In genomic region chr15:90954712-90955671, GRCh38 we compare ENCODE assay signal across 8 cellular contexts. TPM values are rescaled to one million over a fixed set of nuclear protein-coding genes. Genes with fewer than 3 reads are reported as not detected.
DNase-seq lines count a peak whose midpoint lies in the region; ATAC-seq, FAIRE-seq and TF ChIP-seq lines count a peak whose summit lies in the region.

A gene with protein sequence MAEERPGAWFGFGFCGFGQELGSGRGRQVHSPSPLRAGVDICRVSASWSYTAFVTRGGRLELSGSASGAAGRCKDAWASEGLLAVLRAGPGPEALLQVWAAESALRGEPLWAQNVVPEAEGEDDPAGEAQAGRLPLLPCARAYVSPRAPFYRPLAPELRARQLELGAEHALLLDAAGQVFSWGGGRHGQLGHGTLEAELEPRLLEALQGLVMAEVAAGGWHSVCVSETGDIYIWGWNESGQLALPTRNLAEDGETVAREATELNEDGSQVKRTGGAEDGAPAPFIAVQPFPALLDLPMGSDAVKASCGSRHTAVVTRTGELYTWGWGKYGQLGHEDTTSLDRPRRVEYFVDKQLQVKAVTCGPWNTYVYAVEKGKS (plus strand): TSS chr15:90954884. CDS start chr15:90956735, 1,851 bp downstream.

- H3K79me2 ChIP-seq in astrocyte (ENCODE audit: insufficient read depth, low read length): peaks cover 3% of the 10 kb centered on the region

- H3K27me3 Mint-ChIP-seq in T-helper 17 cell (no peaks in the 10 kb centered on the region), astrocyte (ENCODE audit: low read depth, unreplicated experiment) (no peaks in the 10 kb centered on the region)

- no peaks in the 10 kb centered on the region for H3K9me3 Mint-ChIP-seq in astrocyte (ENCODE audit: unreplicated experiment)

- ATAC-seq in HG02642 (IDR thresholded peaks at IDR 0.05; ENCODE audit: poor library complexity, unreplicated experiment): peak; percentile 93
- peak; percentile 97 for ATAC-seq in T-helper 17 cell
- peak; percentile 94 to 95 for ATAC-seq in right cardiac atrium

- H3K4me1 ChIP-seq in astrocyte (ENCODE audit: insufficient read depth, low read length) (peaks cover 26% of the 10 kb centered on the region), right cardiac atrium (ENCODE audit: control insufficient read depth, insufficient read depth, low read length) (no peaks in the 10 kb centered on the region), uterus (peaks cover 0 to 5% of the 10 kb centered on the region in 2 donors)

- H3K27ac ChIP-seq in astrocyte (ENCODE audit: low read depth, low read length) (peak within 1 kb of the TSS; percentile 90), right cardiac atrium (ENCODE audit: low read length) (peak within 1 kb of the TSS; percentile 71), uterus (peak within 1 kb of the TSS; percentile 62 to 91)

- intact Hi-C loops in right cardiac atrium (cut with DNase I) (loop anchor here in 3 of 4 donors (5.0 to 10.0 kb wide), 4 partner anchors 92 to 317 kb away; no protein-coding TSS in a partner anchor), uterus (cut with DNase I; ENCODE audit: low total_unique reads) (no loop called here)

- H3K36me3 ChIP-seq in astrocyte (ENCODE audit: insufficient read depth, low read length) (peaks cover 16% of the 10 kb centered on the region), uterus (no peaks in the 10 kb centered on the region)

- H3K36me3 Mint-ChIP-seq in T-helper 17 cell (ENCODE audit: low read depth) (no peaks in the 10 kb centered on the region), astrocyte (ENCODE audit: low read depth, unreplicated experiment) (peaks cover 13% of the 10 kb centered on the region)

- no peaks in the 10 kb centered on the region for H3K9me3 ChIP-seq in T-helper 17 cell (ENCODE audit: control insufficient read depth, low read length, poor library complexity, severe bottlenecking)
- H3K9me3 ChIP-seq in astrocyte (ENCODE audit: insufficient read depth, low read depth, low read length): no peaks in the 10 kb centered on the region
- H3K9me3 ChIP-seq in right cardiac atrium (ENCODE audit: control insufficient read depth, low read length): no peaks in the 10 kb centered on the region
- H3K9me3 ChIP-seq in uterus: no peaks in the 10 kb centered on the region

- H3K27ac Mint-ChIP-seq in T-helper 17 cell (peak within 1 kb of the TSS; percentile 87), astrocyte (ENCODE audit: unreplicated experiment) (peak within 1 kb of the TSS; percentile 53)

- H3K4me2 ChIP-seq in astrocyte (ENCODE audit: low read length): peak within 1 kb of the TSS; percentile 96

- H3K27me3 ChIP-seq in astrocyte (ENCODE audit: insufficient read depth, low read length) (no peaks in the 10 kb centered on the region), right cardiac atrium (ENCODE audit: control insufficient read depth, insufficient read depth) (no peaks in the 10 kb centered on the region), uterus (no peaks in the 10 kb centered on the region)

- H3K4me3 ChIP-seq in astrocyte (ENCODE audit: insufficient read depth, low read depth, low read length) (peak within 1 kb of the TSS; percentile 70), right cardiac atrium (ENCODE audit: low read length) (peak within 1 kb of the TSS; percentile 54), uterus (peak within 1 kb of the TSS; percentile 73 to 80)

- TF ChIP-seq CTCF in GM10266 (IDR thresholded peaks at IDR 0.05; ENCODE audit: control insufficient read depth, insufficient read depth, low read depth, missing control alignments): no peak
- no peak for TF ChIP-seq CTCF in astrocyte (IDR thresholded peaks at IDR 0.05; ENCODE audit: insufficient read depth, low read depth, low read length)
- no peak for TF ChIP-seq CTCF in uterus (IDR thresholded peaks at IDR 0.05)

- WGBS in right cardiac atrium: 6% methylated on average over 73 of the region's 73 CpGs

- peaks cover 5% of the 10 kb centered on the region for H4K20me1 ChIP-seq in astrocyte (ENCODE audit: insufficient read depth, low read length)

- TF ChIP-seq POLR2A in uterus (IDR thresholded peaks at IDR 0.05): peak in 1 of 2 donors; percentile 63

- H3K4me1 Mint-ChIP-seq in T-helper 17 cell: peaks cover 11% of the 10 kb centered on the region
- no peaks in the 10 kb centered on the region for H3K4me1 Mint-ChIP-seq in astrocyte (ENCODE audit: low read depth, unreplicated experiment)

- peak within 1 kb of the TSS; percentile 80 for H2AFZ ChIP-seq in astrocyte (ENCODE audit: low read depth, low read length)

- H3K9ac ChIP-seq in astrocyte (ENCODE audit: low read length): peak within 1 kb of the TSS; percentile 91

- DNase-seq in GM10266 (ENCODE audit: extremely low spot score) (peak; percentile 99), NCI-H1105 treated with DMSO at 0.1 percent for 48 hours (lab: John Stamatoyannopoulos, UW) (peak; percentile 84), T-helper 17 cell (peak; percentile 69 to 79 (median 77)), astrocyte (ENCODE audit: low read depth) (peak; percentile 90), right cardiac atrium (peak; percentile 97 to 99 (median 98)), pulmonary artery endothelial cell (ENCODE audit: low read depth, low spot score) (peak; percentile 80), uterus (peak; percentile 93 to 94)

- peak within 1 kb of the TSS; percentile 87 for H3K4me3 Mint-ChIP-seq in T-helper 17 cell
- peak within 1 kb of the TSS; percentile 84 for H3K4me3 Mint-ChIP-seq in astrocyte (ENCODE audit: unreplicated experiment)

- FAIRE-seq in astrocyte (lab: Jason Lieb, UNC): no peak

RNA-seq across cellular contexts. Expression of the gene that starts here (rescaled TPM):
- total RNA-seq in T-helper 17 cell: 1 to 10 TPM; 3.7 to 5.3 TPM
- 6.5 and 6.8 TPM in 2 replicates for total RNA-seq in astrocyte
- total RNA-seq in right cardiac atrium: 10 to 100 TPM in 3 of 4 donors, 1 to 10 TPM in 1; 8.7 to 14.8 (median 13.4) TPM
- polyA plus RNA-seq in right cardiac atrium: 11.1 TPM
- 9.5 and 10.7 TPM in 2 replicates for total RNA-seq in pulmonary artery endothelial cell
- total RNA-seq in uterus: 10 to 100 TPM in 2 of 4 donors, 1 to 10 TPM in 2; 7.4 to 16.5 (median 11.6) TPM

Comparison
In these comparisons a context has a peak if more than half of its experiments do, and no peak if none do; other contexts are left out.
1. Peak in every context shown above with its lines: DNase-seq, ATAC-seq, H3K4me3 ChIP-seq and H3K27ac ChIP-seq.